In genomic region chrX:15854712-15855561, GRCh38 we compare ENCODE assay signal across 8 cellular contexts. TPM values are rescaled to one million over a fixed set of nuclear protein-coding genes. Genes with fewer than 3 reads are reported as not detected.
DNase-seq lines count a peak whose midpoint lies in the region; ATAC-seq and TF ChIP-seq lines count a peak whose summit lies in the region.

Gene AP1S2 (minus strand): TSS chrX:15854813. CDS start chrX:15852524, 2,289 bp downstream.

- intact Hi-C loops in left ventricle myocardium superior (cut with micrococcal nuclease) (no loop called here), psoas muscle (cut with DNase I) (loop anchor here (2.0 to 10.0 kb wide), 5 partner anchors 64 to 860 kb away; partner anchors contain the start of genes CTPS2 (in 1 of the 2), SYAP1 (in 1 of the 2) and ZRSR2 (in 1 of the 2))

- 0 to 1% (median 0%) methylated on average over 34 to 84 of the region's 85 CpGs for WGBS in psoas muscle, 3 donors
- under 1% methylated on average over 85 of the region's 85 CpGs for WGBS in urinary bladder

- DNase-seq in NCI-H187 treated with DMSO at 0.1 percent for 48 hours (lab: John Stamatoyannopoulos, UW) (peak; percentile 72), T-helper 2 cell (peak; percentile 81 to 99 (median 89)), left ventricle myocardium superior (peak; percentile 94), psoas muscle (peak; percentile 95 to 97)

- H3K27ac ChIP-seq in angular gyrus (ENCODE audit: low read depth, low read length): peak within 1 kb of the TSS; percentile 83
- H3K27ac ChIP-seq in psoas muscle: peak within 1 kb of the TSS; percentile 92
- peak within 1 kb of the TSS; percentile 78 for H3K27ac ChIP-seq in urinary bladder (ENCODE audit: low read depth)

- ATAC-seq in GM18505 (IDR thresholded peaks at IDR 0.05; ENCODE audit: unreplicated experiment) (peak; percentile 95), HG02970 (IDR thresholded peaks at IDR 0.05; ENCODE audit: low FRiP score, unreplicated experiment) (peak; percentile 96), left ventricle myocardium superior (peak; percentile 97), psoas muscle (peak; percentile 96 to 99 (median 97))

- no peak for TF ChIP-seq CTCF in psoas muscle (IDR thresholded peaks at IDR 0.05)

- H3K27me3 ChIP-seq in psoas muscle (ENCODE audit: insufficient read depth in 3 of 3, low read length in 2 of 3): peaks cover 0 to 20% (median 0%) of the 10 kb centered on the region in 3 donors

- H3K4me3 ChIP-seq in psoas muscle (peak within 1 kb of the TSS; percentile 81), urinary bladder (ENCODE audit: low read depth, low read length) (peak within 1 kb of the TSS; percentile 83)

- H3K36me3 ChIP-seq in psoas muscle (ENCODE audit: insufficient read depth in 1 of 2, low read depth in 1 of 2) (no peaks in the 10 kb centered on the region), urinary bladder (ENCODE audit: insufficient read depth) (no peaks in the 10 kb centered on the region)

- H3K4me1 ChIP-seq in psoas muscle: peaks cover 15% of the 10 kb centered on the region
- H3K4me1 ChIP-seq in urinary bladder (ENCODE audit: insufficient read depth): no peaks in the 10 kb centered on the region

- peak; percentile 87 for TF ChIP-seq POLR2A in GM18505 (IDR thresholded peaks at IDR 0.05; ENCODE audit: borderline replicate concordance, extremely low read depth, insufficient read depth, insufficient read length)

- H3K9me3 ChIP-seq in psoas muscle: no peaks in the 10 kb centered on the region

RNA-seq across cellular contexts. Expression of gene AP1S2, which starts in this region (rescaled TPM):
- total RNA-seq in left ventricle myocardium superior: 147 TPM
- total RNA-seq in psoas muscle: 100 to 1,000 TPM in 2 of 4 donors, 10 to 100 TPM in 2; 80.4 to 162 (median 120) TPM
- polyA plus RNA-seq in psoas muscle: 100 to 1,000 TPM in 2 of 3 donors, 10 to 100 TPM in 1; 80.0 to 133 (median 116) TPM
- 76.8 TPM for total RNA-seq in urinary bladder
- 24.1 TPM for polyA plus RNA-seq in urinary bladder

Comparison
In these comparisons a context has a peak if more than half of its experiments do, and no peak if none do; other contexts are left out.
1. Peak in every context shown above with its lines: DNase-seq, ATAC-seq, H3K4me3 ChIP-seq and H3K27ac ChIP-seq.